Comparison of ENCODE assay signal across 24 cellular contexts in the genomic region with DNA sequence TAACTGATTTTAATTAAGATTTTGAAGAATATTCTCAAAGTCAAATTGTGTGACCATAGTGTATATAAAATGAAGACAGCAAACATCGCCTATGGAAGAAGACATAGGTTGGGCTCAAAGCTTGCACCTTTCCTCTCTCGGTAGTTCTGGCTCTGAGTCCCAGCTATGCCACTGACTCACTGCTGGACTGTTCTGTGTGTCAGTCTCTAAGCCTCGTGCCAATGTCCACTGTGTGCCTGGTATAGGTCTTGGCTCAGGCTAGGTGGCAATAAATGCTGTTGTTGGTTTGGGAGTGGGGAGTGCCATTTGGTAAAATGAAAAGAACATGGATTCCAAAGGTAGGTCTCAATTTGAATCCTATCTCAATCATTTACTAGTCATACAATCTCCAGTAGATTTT.
A peak's percentile ranks its signal among the peaks of the same experiment; 100 is the strongest.
DNase-seq lines count a peak whose midpoint lies in the region; ATAC-seq and TF ChIP-seq lines count a peak whose summit lies in the region.
"Had no signal": no experiment of that assay in that cellular context is flagged by ENCODE, and none has a peak within 500 bp of the region (broad histone marks: within the 10 kb centered on the region; RNA-seq: fewer than 3 reads in every experiment).

No MANE protein-coding gene starts in this region.

- no peak overlapping the region for H3K27ac Mint-ChIP-seq in MCF 10A (ENCODE audit: low read depth, unreplicated experiment)
- no peak overlapping the region for H3K27ac Mint-ChIP-seq in CD4-positive, alpha-beta T cell
- H3K27ac Mint-ChIP-seq: CD4-positive, alpha-beta memory T cell had no signal

- no peaks in the 10 kb centered on the region for H3K27me3 Mint-ChIP-seq in MCF 10A (ENCODE audit: insufficient read depth, unreplicated experiment)
- H3K27me3 Mint-ChIP-seq in CD4-positive, alpha-beta T cell = no peaks in the 10 kb centered on the region
- H3K27me3 Mint-ChIP-seq: CD4-positive, alpha-beta memory T cell had no signal

- peak; percentile 44 for DNase-seq in MCF 10A (ENCODE audit: unreplicated experiment)
- DNase-seq in breast epithelium (ENCODE audit: low spot score in 2 of 2) = no peak
- peak in 3 of 5 donors; percentile 31 to 62 (median 46) for DNase-seq in heart left ventricle
- peak; percentile 33 for DNase-seq in left lobe of liver (ENCODE audit: low spot score)
- peak in 1 of 2 donors; percentile 66 for DNase-seq in aorta
- no peak for DNase-seq in NCI-H2081 (lab: John Stamatoyannopoulos, UW)
- DNase-seq in CD4-positive, alpha-beta T cell = no peak
- DNase-seq: ACHN; CD4-positive, alpha-beta memory T cell; DND-41; MV-4-11; NCI-H1105 treated with DMSO at 0.1 percent for 48 hours; NCI-H2029 treated with DMSO at 0.1 percent for 48 hours; NCI-H2171; NCI-H345; NCI-H524; NCI-H82 had no signal

- H3K36me3 ChIP-seq in breast epithelium (no peaks in the 10 kb centered on the region), heart left ventricle (no peaks in the 10 kb centered on the region), aorta (ENCODE audit: control insufficient read depth in 1 of 2, insufficient read depth in 2 of 2, low read length in 1 of 2) (no peaks in the 10 kb centered on the region)
- H3K36me3 ChIP-seq: BLaER1, HAP-1, Peyer's patch, SJSA1 had no signal

- H3K9me3 Mint-ChIP-seq in MCF 10A (ENCODE audit: unreplicated experiment) = no peaks in the 10 kb centered on the region
- H3K9me3 Mint-ChIP-seq in CD4-positive, alpha-beta T cell = no peaks in the 10 kb centered on the region
- H3K9me3 Mint-ChIP-seq: CD4-positive, alpha-beta memory T cell had no signal

- H3K36me3 Mint-ChIP-seq in MCF 10A (ENCODE audit: insufficient read depth, unreplicated experiment) = no peaks in the 10 kb centered on the region
- H3K36me3 Mint-ChIP-seq in CD4-positive, alpha-beta T cell (ENCODE audit: low read depth) = peaks cover 5% of the 10 kb centered on the region

- no peak overlapping the region for H3K27ac ChIP-seq in breast epithelium
- peak overlapping the region in 6 of 12 donors; percentile 7 to 46 (median 29) for H3K27ac ChIP-seq in heart left ventricle
- no peak overlapping the region for H3K27ac ChIP-seq in aorta (ENCODE audit: low read depth in 1 of 2, low read length in 2 of 2)
- no peak overlapping the region for H3K27ac ChIP-seq in CD4-positive, alpha-beta T cell (ENCODE audit: low read depth, low read length)
- H3K27ac ChIP-seq: 22Rv1, BLaER1, KMS-11, Peyer's patch, SJSA1 had no signal

- ATAC-seq in heart left ventricle (peak; percentile 76 to 91 (median 89)), left lobe of liver (peak; percentile 79), aorta (ENCODE audit: low FRiP score) (peak; percentile 74), GM19023 (IDR thresholded peaks at IDR 0.05; ENCODE audit: unreplicated experiment) (no peak)
- no peak for ATAC-seq in CD4-positive, alpha-beta T cell (ENCODE audit: poor library complexity)

- WGBS in heart left ventricle, 4 donors = 55 to 74% (median 64%) methylated on average over 3 of the region's 3 CpGs
- 28 to 35% methylated on average over 3 of the region's 3 CpGs for WGBS in aorta, 2 donors

- TF ChIP-seq CTCF in MCF 10A (IDR thresholded peaks at IDR 0.05; ENCODE audit: unreplicated experiment) (no peak), breast epithelium (IDR thresholded peaks at IDR 0.05) (no peak), heart left ventricle (IDR thresholded peaks at IDR 0.05) (no peak)
- no peak for TF ChIP-seq CTCF in CD4-positive, alpha-beta T cell (IDR thresholded peaks at IDR 0.05)

- intact Hi-C loops in MCF 10A (cut with micrococcal nuclease) (no loop called here), breast epithelium (cut with DNase I; ENCODE audit: low total_unique reads) (no loop called here), heart left ventricle (cut with DNase I) (no loop called here), aorta (cut with DNase I) (no loop called here)
- intact Hi-C loops in CD4-positive, alpha-beta T cell (cut with DNase I, micrococcal nuclease) = no loop called here

- BruUV-seq in MCF 10A (replicated peaks; lab: Mats Ljungman, UMichigan) = no TSS peak

- CTCF ChIA-PET in MCF 10A (lab: Yijun Ruan, JAX) = no interaction called here
- CTCF ChIA-PET in CD4-positive, alpha-beta T cell (lab: Charles Lee) = no interaction called here

- H3K4me1 Mint-ChIP-seq in MCF 10A (ENCODE audit: insufficient read depth, unreplicated experiment) = peaks cover 5% of the 10 kb centered on the region
- no peaks in the 10 kb centered on the region for H3K4me1 Mint-ChIP-seq in CD4-positive, alpha-beta T cell (ENCODE audit: low read depth)
- H3K4me1 Mint-ChIP-seq: CD4-positive, alpha-beta memory T cell had no signal

- H3K27me3 ChIP-seq in breast epithelium (no peaks in the 10 kb centered on the region), heart left ventricle (no peaks in the 10 kb centered on the region), aorta (ENCODE audit: control insufficient read depth in 1 of 2, insufficient read depth in 2 of 2, low read length in 1 of 2) (no peaks in the 10 kb centered on the region)
- no peaks in the 10 kb centered on the region for H3K27me3 ChIP-seq in CD4-positive, alpha-beta T cell (ENCODE audit: control insufficient read depth, insufficient read depth, low read length)
- H3K27me3 ChIP-seq: BLaER1, Peyer's patch, SJSA1 had no signal

- H3K4me3 Mint-ChIP-seq in MCF 10A (ENCODE audit: unreplicated experiment) = no peak overlapping the region
- H3K4me3 Mint-ChIP-seq in CD4-positive, alpha-beta T cell = no peak overlapping the region
- H3K4me3 Mint-ChIP-seq: CD4-positive, alpha-beta memory T cell had no signal

- TF ChIP-seq POLR2A in breast epithelium (IDR thresholded peaks at IDR 0.05) = no peak
- TF ChIP-seq POLR2A in heart left ventricle (IDR thresholded peaks at IDR 0.05) = no peak

- H3K4me3 ChIP-seq in breast epithelium = no peak overlapping the region
- H3K4me3 ChIP-seq in heart left ventricle = no peak overlapping the region
- H3K4me3 ChIP-seq in aorta (ENCODE audit: low read length in 2 of 2) = no peak overlapping the region
- H3K4me3 ChIP-seq: BLaER1, HAP-1, Peyer's patch, SJSA1 had no signal

- H3K9me3 ChIP-seq in breast epithelium (no peaks in the 10 kb centered on the region), heart left ventricle (no peaks in the 10 kb centered on the region), aorta (ENCODE audit: control insufficient read depth, low read length) (no peaks in the 10 kb centered on the region)
- H3K9me3 ChIP-seq in CD4-positive, alpha-beta T cell (ENCODE audit: control insufficient read depth, low read length) = no peaks in the 10 kb centered on the region
- H3K9me3 ChIP-seq: BLaER1, HAP-1, Peyer's patch, SJSA1 had no signal

- H3K4me1 ChIP-seq in breast epithelium = no peaks in the 10 kb centered on the region
- H3K4me1 ChIP-seq in heart left ventricle = peaks cover 0 to 8% (median 0%) of the 10 kb centered on the region in 12 donors
- H3K4me1 ChIP-seq in aorta (ENCODE audit: control insufficient read depth in 1 of 2, insufficient read depth in 2 of 2, low read length in 2 of 2) = no peaks in the 10 kb centered on the region
- H3K4me1 ChIP-seq: BLaER1, HAP-1, Peyer's patch had no signal

- POLR2A ChIA-PET in MCF 10A (lab: Yijun Ruan, JAX) = interaction anchor here (0.6 to 2.2 kb wide), 5 partner anchors 8 to 80 kb away, joined by 3 to 7 read pairs (median 3); no protein-coding TSS in a partner anchor
- POLR2A ChIA-PET in CD4-positive, alpha-beta T cell (lab: Charles Lee) = no interaction called here

Comparison
In these comparisons a context has a peak if more than half of its experiments do, and no peak if none do; other contexts are left out.
1. DNase-seq: peak in MCF 10A (single experiment), heart left ventricle (3 of 5) and left lobe of liver (single experiment); none in breast epithelium (0 of 2), NCI-H2081 (0 of 2) and CD4-positive, alpha-beta T cell (0 of 10).
2. ATAC-seq: peak in heart left ventricle (4 of 4), left lobe of liver (single experiment) and aorta (single experiment); none in CD4-positive, alpha-beta T cell (single experiment) and GM19023 (single experiment).